In the genomic region with DNA sequence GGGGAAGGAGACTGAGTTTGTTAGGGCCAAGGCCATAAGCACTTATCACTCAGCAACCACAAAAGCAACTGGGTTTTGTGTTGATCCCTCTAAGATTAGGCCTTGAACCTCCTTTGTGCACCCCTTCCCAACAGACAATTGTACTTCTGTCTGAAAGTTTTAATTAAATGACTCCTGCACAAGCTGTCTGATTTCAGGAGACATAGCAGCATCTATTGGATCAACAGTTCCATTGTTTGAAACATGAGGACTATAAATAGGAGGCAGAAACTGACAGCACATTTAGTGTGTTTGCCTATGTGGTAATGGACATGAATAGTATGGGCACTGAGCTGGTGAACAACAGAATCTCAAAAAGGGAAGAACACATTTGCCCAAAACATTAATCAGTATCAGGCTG, we compare ENCODE assay signal across 22 cellular contexts.
"Had no signal": no experiment of that assay in that cellular context is flagged by ENCODE, and none has a peak within 500 bp of the region (broad histone marks: within the 10 kb centered on the region; RNA-seq: fewer than 3 reads in every experiment).

No MANE protein-coding gene starts in this region.

- H3K4me1 Mint-ChIP-seq: activated CD8-positive, alpha-beta memory T cell treated with anti-CD3 and anti-CD28 coated beads, Interleukin-2, amount 10 ng/mL, durations not matched to agents 7 days and 5 days; activated naive CD8-positive, alpha-beta T cell treated with anti-CD3 and anti-CD28 coated beads, Interleukin-2, amount 50 U/mL, for 24 hours; memory B cell; naive B cell; stimulated activated memory B cell treated with anti-CD40 and anti-IgM and Interleukin-4, amounts not matched to agents 10 μg/mL and 1 μg/mL and 100 μg/mL, for 72 hours had no signal

- H3K36me3 Mint-ChIP-seq: activated CD8-positive, alpha-beta memory T cell treated with anti-CD3 and anti-CD28 coated beads, Interleukin-2, amount 10 ng/mL, durations not matched to agents 7 days and 5 days; memory B cell; naive B cell; neural progenitor cell; stimulated activated memory B cell treated with anti-CD40 and anti-IgM and Interleukin-4, amounts not matched to agents 10 μg/mL and 1 μg/mL and 100 μg/mL, for 72 hours had no signal

- H3K9me3 ChIP-seq: heart left ventricle, right lobe of liver, stomach, transverse colon had no signal

- H3K27ac Mint-ChIP-seq: activated CD8-positive, alpha-beta memory T cell treated with anti-CD3 and anti-CD28 coated beads, Interleukin-2, amount 10 ng/mL, durations not matched to agents 7 days and 5 days; activated CD8-positive, alpha-beta T cell treated with anti-CD3 and anti-CD28 coated beads for 36 hours; activated naive CD8-positive, alpha-beta T cell treated with anti-CD3 and anti-CD28 coated beads, Interleukin-2, amount 50 U/mL, for 24 hours; memory B cell; naive B cell; neural progenitor cell; stimulated activated memory B cell treated with anti-CD40 and anti-IgM and Interleukin-4, amounts not matched to agents 10 μg/mL and 1 μg/mL and 100 μg/mL, for 72 hours had no signal

- H3K27ac ChIP-seq: cardiac muscle cell, epithelial cell of prostate, heart left ventricle, neural progenitor cell, right lobe of liver, stomach, transverse colon had no signal

- DNase-seq: activated CD4-positive, alpha-beta T cell treated with anti-CD3 and anti-CD28 coated beads for 48 hours; activated CD8-positive, alpha-beta memory T cell treated with anti-CD3 and anti-CD28 coated beads, Interleukin-2, amount 10 ng/mL, durations not matched to agents 7 days and 5 days; activated CD8-positive, alpha-beta T cell treated with anti-CD3 and anti-CD28 coated beads for 36 hours; activated effector memory CD4-positive, alpha-beta T cell treated with anti-CD3 and anti-CD28 coated beads, Interleukin-2, amount 50 U/mL, for 16 hours; activated naive CD4-positive, alpha-beta T cell treated with anti-CD3 and anti-CD28 coated beads, Interleukin-2, amount 50 U/mL, for 16 hours; activated naive CD8-positive, alpha-beta T cell treated with anti-CD3 and anti-CD28 coated beads, Interleukin-2, amount 50 U/mL, for 24 hours; activated T-cell treated with anti-CD3 and anti-CD28 coated beads for 4 hours; cortex of kidney; heart left ventricle; left ventricle myocardium superior; naive B cell; posterior cingulate gyrus; right lobe of liver; stimulated activated CD4-positive, alpha-beta T cell treated with anti-CD3 and anti-CD28 coated beads, Interleukin-15, amount 100 ng/mL, for 24 hours; stomach; transverse colon had no signal

- H3K4me3 Mint-ChIP-seq: activated CD8-positive, alpha-beta memory T cell treated with anti-CD3 and anti-CD28 coated beads, Interleukin-2, amount 10 ng/mL, durations not matched to agents 7 days and 5 days; activated CD8-positive, alpha-beta T cell treated with anti-CD3 and anti-CD28 coated beads for 36 hours; activated naive CD8-positive, alpha-beta T cell treated with anti-CD3 and anti-CD28 coated beads, Interleukin-2, amount 50 U/mL, for 24 hours; memory B cell; naive B cell; neural progenitor cell; stimulated activated memory B cell treated with anti-CD40 and anti-IgM and Interleukin-4, amounts not matched to agents 10 μg/mL and 1 μg/mL and 100 μg/mL, for 72 hours had no signal

- H3K36me3 ChIP-seq: cardiac muscle cell, heart left ventricle, neural progenitor cell, right lobe of liver, stomach, transverse colon had no signal

- H3K9me3 Mint-ChIP-seq: activated CD8-positive, alpha-beta T cell treated with anti-CD3 and anti-CD28 coated beads for 36 hours; activated naive CD8-positive, alpha-beta T cell treated with anti-CD3 and anti-CD28 coated beads, Interleukin-2, amount 50 U/mL, for 24 hours; neural progenitor cell; stimulated activated memory B cell treated with anti-CD40 and anti-IgM and Interleukin-4, amounts not matched to agents 10 μg/mL and 1 μg/mL and 100 μg/mL, for 72 hours had no signal

- ATAC-seq: activated CD8-positive, alpha-beta memory T cell treated with anti-CD3 and anti-CD28 coated beads, Interleukin-2, amount 10 ng/mL, durations not matched to agents 7 days and 5 days; activated CD8-positive, alpha-beta T cell treated with anti-CD3 and anti-CD28 coated beads for 36 hours; activated naive CD8-positive, alpha-beta T cell treated with anti-CD3 and anti-CD28 coated beads, Interleukin-2, amount 50 U/mL, for 24 hours; heart left ventricle; left ventricle myocardium superior; right lobe of liver; stimulated activated memory B cell treated with anti-CD40 and anti-IgM and Interleukin-4, amounts not matched to agents 10 μg/mL and 1 μg/mL and 100 μg/mL, for 72 hours had no signal

- H3K4me1 ChIP-seq: neural progenitor cell, right lobe of liver, stomach, transverse colon had no signal

- H3K27me3 Mint-ChIP-seq: activated CD8-positive, alpha-beta memory T cell treated with anti-CD3 and anti-CD28 coated beads, Interleukin-2, amount 10 ng/mL, durations not matched to agents 7 days and 5 days; stimulated activated memory B cell treated with anti-CD40 and anti-IgM and Interleukin-4, amounts not matched to agents 10 μg/mL and 1 μg/mL and 100 μg/mL, for 72 hours had no signal

- H3K4me3 ChIP-seq: cardiac muscle cell, heart left ventricle, neural progenitor cell, right lobe of liver, smooth muscle cell, stomach, transverse colon had no signal
